ENCODE assay signal across 1 cellular context in the genomic region with DNA sequence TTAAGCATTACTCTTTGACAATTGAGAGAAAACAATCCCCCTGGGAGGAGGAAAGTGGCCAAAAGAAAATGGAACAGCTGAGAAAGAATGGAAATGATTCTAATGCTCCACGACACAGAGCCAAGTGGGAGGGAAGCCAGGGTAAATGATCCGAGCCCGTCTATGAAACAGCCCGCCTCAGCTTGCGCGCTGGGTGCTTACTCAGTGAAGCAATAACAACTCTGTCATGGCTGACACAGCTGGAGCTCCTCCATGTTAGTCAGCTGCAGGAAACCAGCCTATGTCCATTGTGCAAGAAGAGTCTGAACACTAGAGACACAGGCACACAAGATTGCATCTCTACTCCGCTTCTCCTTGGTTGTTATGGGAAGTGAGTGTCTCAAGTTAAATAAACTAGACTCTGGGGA.
TF ChIP-seq lines count a peak whose summit lies in the region.

No MANE protein-coding gene starts in this region.

TF ChIP-seq in A549, 52 proteins besides CTCF, POLR2A, EP300 and RAD21 (continued from another document):
- TF ChIP-seq, protein P1, sequence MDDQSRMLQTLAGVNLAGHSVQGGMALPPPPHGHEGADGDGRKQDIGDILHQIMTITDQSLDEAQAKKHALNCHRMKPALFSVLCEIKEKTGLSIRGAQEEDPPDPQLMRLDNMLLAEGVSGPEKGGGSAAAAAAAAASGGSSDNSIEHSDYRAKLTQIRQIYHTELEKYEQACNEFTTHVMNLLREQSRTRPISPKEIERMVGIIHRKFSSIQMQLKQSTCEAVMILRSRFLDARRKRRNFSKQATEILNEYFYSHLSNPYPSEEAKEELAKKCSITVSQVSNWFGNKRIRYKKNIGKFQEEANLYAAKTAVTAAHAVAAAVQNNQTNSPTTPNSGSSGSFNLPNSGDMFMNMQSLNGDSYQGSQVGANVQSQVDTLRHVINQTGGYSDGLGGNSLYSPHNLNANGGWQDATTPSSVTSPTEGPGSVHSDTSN (IDR thresholded peaks at IDR 0.05), result no peak
- no peak for TF ChIP-seq HEYL (CRISPR knock-in tag; IDR thresholded peaks at IDR 0.05)
- no peak for TF ChIP-seq SMC3 (IDR thresholded peaks at IDR 0.05)
- TF ChIP-seq HOXB13 (CRISPR knock-in tag; IDR thresholded peaks at IDR 0.05; ENCODE audit: low read depth), result no peak
- no peak for TF ChIP-seq CHD2 (IDR thresholded peaks at IDR 0.05; ENCODE audit: low read length, partially characterized antibody)
- no peak for TF ChIP-seq HOXA7 (CRISPR knock-in tag; IDR thresholded peaks at IDR 0.05)
- no peak for TF ChIP-seq FOSL2 (IDR thresholded peaks at IDR 0.05)
- no peak for TF ChIP-seq FOSL2 (CRISPR knock-in tag; IDR thresholded peaks at IDR 0.05)
- no peak for TF ChIP-seq NPAS2 (CRISPR knock-in tag; IDR thresholded peaks at IDR 0.05; ENCODE audit: borderline replicate concordance)
- TF ChIP-seq TFCP2L1 (CRISPR knock-in tag; IDR thresholded peaks at IDR 0.05), result no peak
- TF ChIP-seq SREBF2 (IDR thresholded peaks at IDR 0.05), result no peak
- TF ChIP-seq CEBPB (IDR thresholded peaks at IDR 0.05), result no peak
- TF ChIP-seq EHMT2 (IDR thresholded peaks at IDR 0.05; ENCODE audit: low read depth), result no peak
- TF ChIP-seq, protein P2, sequence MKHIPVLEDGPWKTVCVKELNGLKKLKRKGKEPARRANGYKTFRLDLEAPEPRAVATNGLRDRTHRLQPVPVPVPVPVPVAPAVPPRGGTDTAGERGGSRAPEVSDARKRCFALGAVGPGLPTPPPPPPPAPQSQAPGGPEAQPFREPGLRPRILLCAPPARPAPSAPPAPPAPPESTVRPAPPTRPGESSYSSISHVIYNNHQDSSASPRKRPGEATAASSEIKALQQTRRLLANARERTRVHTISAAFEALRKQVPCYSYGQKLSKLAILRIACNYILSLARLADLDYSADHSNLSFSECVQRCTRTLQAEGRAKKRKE (CRISPR knock-in tag; IDR thresholded peaks at IDR 0.05; ENCODE audit: low read depth), result no peak
- no peak for TF ChIP-seq RFX5 (IDR thresholded peaks at IDR 0.05)
- TF ChIP-seq POLR2AphosphoS2 (conservative IDR thresholded peaks at IDR 0.05; ENCODE audit: low read length), result no peak
- TF ChIP-seq ZSCAN20 (CRISPR knock-in tag; IDR thresholded peaks at IDR 0.05), result no peak
